14 cellular contexts compared by ENCODE assay signal in the genomic region with DNA sequence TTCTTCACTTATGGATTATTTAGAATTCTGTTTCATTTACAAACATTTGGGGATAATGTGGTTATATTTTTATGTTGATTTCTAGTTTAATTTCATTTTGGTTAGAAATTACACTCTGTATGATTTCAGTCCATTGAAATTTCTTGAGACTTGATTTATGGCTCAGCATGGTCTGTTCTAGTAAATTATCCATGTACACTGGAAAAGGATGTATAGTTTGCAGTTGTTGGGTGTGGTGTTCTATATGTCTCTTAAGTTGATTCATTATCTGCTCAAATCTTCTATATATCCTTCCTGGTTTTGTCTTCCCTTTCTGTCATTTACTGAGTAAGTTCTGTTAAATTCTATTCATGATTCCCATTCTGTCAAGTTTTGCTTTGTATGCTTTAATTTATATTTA.
"Had no signal": no experiment of that assay in that cellular context is flagged by ENCODE, and none has a peak within 500 bp of the region (broad histone marks: within the 10 kb centered on the region; RNA-seq: fewer than 3 reads in every experiment).

No MANE protein-coding gene starts in this region.

- DNase-seq: activated CD8-positive, alpha-beta memory T cell treated with anti-CD3 and anti-CD28 coated beads for 24 hours; activated gamma-delta T cell; heart right ventricle; islet precursor cell; left lung; stimulated activated CD4-positive, alpha-beta T cell treated with anti-CD3 and anti-CD28 coated beads, Interleukin-12 subunit alpha, Interleukin-12 subunit beta, amount 100 ng/mL, for 4 hours; stimulated activated naive CD4-positive, alpha-beta T cell treated with Interleukin-2 at 50 U/mL for 16 hours; SW 1271 had no signal

- H3K27me3 ChIP-seq: heart right ventricle, left lung had no signal

- H3K9me3 ChIP-seq: heart right ventricle, left lung had no signal

- H3K27me3 Mint-ChIP-seq: activated CD4-positive, alpha-beta T cell treated with anti-CD3 and anti-CD28 coated beads, Interleukin-2, amount 10 ng/mL, durations not matched to agents 24 days and 14 days had no signal

- FAIRE-seq: astrocyte, endothelial cell of umbilical vein, frontal cortex had no signal

- H3K27ac Mint-ChIP-seq: activated CD4-positive, alpha-beta T cell treated with anti-CD3 and anti-CD28 coated beads, Interleukin-2, amount 10 ng/mL, durations not matched to agents 24 days and 14 days had no signal

- H3K4me3 Mint-ChIP-seq: activated CD4-positive, alpha-beta T cell treated with anti-CD3 and anti-CD28 coated beads, Interleukin-2, amount 10 ng/mL, durations not matched to agents 24 days and 14 days; neural crest cell; WTC11 had no signal

- ATAC-seq: left lung, WTC11 had no signal

- H3K27ac ChIP-seq: heart right ventricle had no signal

- H3K4me3 ChIP-seq: heart right ventricle, left lung had no signal
